Comparison of ENCODE assay signal across 16 cellular contexts in genomic region chr19:11204943-11205349, GRCh38. TPM values are rescaled to one million over a fixed set of nuclear protein-coding genes. Genes with fewer than 3 reads are reported as not detected.
DNase-seq lines count a peak whose midpoint lies in the region; ATAC-seq, FAIRE-seq and TF ChIP-seq lines count a peak whose summit lies in the region.
"Had no signal": no experiment of that assay in that cellular context is flagged by ENCODE, and none has a peak within 500 bp of the region (broad histone marks: within the 10 kb centered on the region; RNA-seq: fewer than 3 reads in every experiment).

No MANE protein-coding gene starts in this region.

- TF ChIP-seq CTCF in GM12878 (IDR thresholded peaks at IDR 0.05 in 2 of 3, conservative IDR thresholded peaks at IDR 0.05 in 1 of 3; ENCODE audit: control insufficient read depth in 2 of 3, extremely low read depth in 1 of 3, insufficient read depth in 1 of 3, low read depth in 3 of 3, low read length in 3 of 3) (no peak), tibial nerve (IDR thresholded peaks at IDR 0.05) (no peak)

- SMC1A ChIA-PET in GM12878 (lab: Charles Lee; ENCODE audit: uncharacterized antibody, unreplicated experiment): interaction anchor here (0.9 to 1.9 kb wide), 6 partner anchors 50 to 169 kb away, joined by 3 to 10 read pairs (median 6); partner anchors contain the start of gene SPC24

- intact Hi-C loops in GM12878 (cut with micrococcal nuclease; ENCODE audit: unreplicated experiment): loop anchor here (2.0 to 5.0 kb wide), 3 partner anchors 78 to 268 kb away; no protein-coding TSS in a partner anchor

- RAD21 ChIA-PET in GM12878 (lab: Charles Lee; ENCODE audit: unreplicated experiment): interaction anchor here (0.6 to 1.8 kb wide), 8 partner anchors 50 to 244 kb away, joined by 3 to 13 read pairs (median 3); partner anchors contain the start of genes SMARCA4 and SPC24

- H3K27me3 Mint-ChIP-seq in activated CD4-positive, alpha-beta memory T cell treated with anti-CD3 and anti-CD28 coated beads, Interleukin-2, amount 10 ng/mL, durations not matched to agents 7 days and 5 days: peaks cover 3% of the 10 kb centered on the region

- TF ChIP-seq EP300 in GM12878 (IDR thresholded peaks at IDR 0.05; ENCODE audit: borderline replicate concordance in 1 of 2, control insufficient read depth in 1 of 2, low read depth in 2 of 2, low read length in 2 of 2) (no peak), tibial nerve (IDR thresholded peaks at IDR 0.05) (peak in 1 of 2 donors; percentile 51)

- no peak overlapping the region for H3K4me3 Mint-ChIP-seq in activated CD4-positive, alpha-beta memory T cell treated with anti-CD3 and anti-CD28 coated beads, Interleukin-2, amount 10 ng/mL, durations not matched to agents 7 days and 5 days

- no peaks in the 10 kb centered on the region for H3K79me2 ChIP-seq in GM12878 (ENCODE audit: control insufficient read depth, insufficient read depth, low read length)
- H3K79me2 ChIP-seq: parathyroid adenoma had no signal

- in situ Hi-C loops in GM12878 (cut with MboI): loop anchor here (5.0 kb wide), 1 partner anchor 168 kb away; no protein-coding TSS in a partner anchor

- H3K9me3 ChIP-seq in GM12878 (replicated peaks; ENCODE audit: control insufficient read depth, insufficient read depth, low read length) (no peaks in the 10 kb centered on the region; the same call in 2 of the 3 replicates), tibial nerve (no peaks in the 10 kb centered on the region)

- no peaks in the 10 kb centered on the region for H3K27me3 ChIP-seq in GM12878 (replicated peaks in 1 of 2; ENCODE audit: control insufficient read depth in 2 of 2, insufficient read depth in 2 of 2, low read length in 1 of 2)
- no peaks in the 10 kb centered on the region for H3K27me3 ChIP-seq in tibial nerve

- no peaks in the 10 kb centered on the region for H3K4me1 Mint-ChIP-seq in activated CD4-positive, alpha-beta memory T cell treated with anti-CD3 and anti-CD28 coated beads, Interleukin-2, amount 10 ng/mL, durations not matched to agents 7 days and 5 days

- H3K4me1 ChIP-seq in GM12878 (ENCODE audit: control insufficient read depth, insufficient read depth, low read length) (peaks cover 11% of the 10 kb centered on the region), tibial nerve (peaks cover 0 to 47% (median 18%) of the 10 kb centered on the region in 4 donors)
- H3K4me1 ChIP-seq: parathyroid adenoma had no signal

- H3K27ac ChIP-seq in GM12878 (ENCODE audit: control insufficient read depth, insufficient read depth): no peak overlapping the region
- peak overlapping the region; percentile 70 to 96 (median 89) for H3K27ac ChIP-seq in tibial nerve
- H3K27ac ChIP-seq: parathyroid adenoma had no signal

- no peak overlapping the region for H3K9ac ChIP-seq in GM12878 (ENCODE audit: control insufficient read depth, insufficient read depth, low read length)
- H3K9ac ChIP-seq: parathyroid adenoma had no signal

- TF ChIP-seq POLR2A in GM12878 (IDR thresholded peaks at IDR 0.05; ENCODE audit: low read depth, low read length): no peak
- no peak for TF ChIP-seq POLR2A in tibial nerve (IDR thresholded peaks at IDR 0.05)

- peak; percentile 56 for DNase-seq in KG1 (lab: John Stamatoyannopoulos, UW)
- peak; percentile 26 for DNase-seq in GM12878 (ENCODE audit: low read depth, low spot score)
- DNase-seq in left lobe of liver (ENCODE audit: low spot score): peak; percentile 73
- no peak for DNase-seq in tibial nerve (ENCODE audit: low spot score in 2 of 2)
- DNase-seq in SIG-M5 treated with dmso at 0.1 percent for 504 hours (lab: John Stamatoyannopoulos, UW; ENCODE audit: unreplicated experiment): no peak
- no peak for DNase-seq in midbrain (lab: John Stamatoyannopoulos, UW)
- DNase-seq in activated CD4-positive, CD25-positive, alpha-beta regulatory T cell treated with anti-CD3 and anti-CD28 coated beads, Interleukin-2, amount 50 U/mL, for 72 hours: no peak
- no peak for DNase-seq in activated CD4-positive, alpha-beta memory T cell treated with anti-CD3 and anti-CD28 coated beads, Interleukin-2, amount 10 ng/mL, durations not matched to agents 7 days and 5 days
- DNase-seq: activated CD4-positive, CD25-positive, alpha-beta regulatory T cell; Calu3; caudate nucleus; left colon; NCI-H187 had no signal

- POLR2A ChIA-PET in GM12878 (lab: Charles Lee): interaction anchor here (1.4 kb wide), 1 partner anchor 218 kb away, joined by 3 read pairs; no protein-coding TSS in a partner anchor
- POLR2A ChIA-PET in activated CD4-positive, alpha-beta memory T cell treated with anti-CD3 and anti-CD28 coated beads, Interleukin-2, amount 10 ng/mL, durations not matched to agents 7 days and 5 days (lab: Charles Lee): no interaction called here

- 19% methylated on average over 5 of the region's 5 CpGs for WGBS in GM12878 (ENCODE audit: insufficient coverage, insufficient replicate concordance, low lambda C conversion rate, missing lambda C conversion rate)
- 24 to 35% methylated on average over 5 of the region's 5 CpGs for WGBS in tibial nerve, 2 donors

- H3K9me3 Mint-ChIP-seq in activated CD4-positive, alpha-beta memory T cell treated with anti-CD3 and anti-CD28 coated beads, Interleukin-2, amount 10 ng/mL, durations not matched to agents 7 days and 5 days: peaks cover under 1% of the 10 kb centered on the region

- no peak for TF ChIP-seq RAD21 in GM12878 (IDR thresholded peaks at IDR 0.05; ENCODE audit: insufficient read depth, low read depth, low read length)

- H3K36me3 ChIP-seq in GM12878 (ENCODE audit: control insufficient read depth in 2 of 2, insufficient read depth in 2 of 2, low read length in 1 of 2): no peaks in the 10 kb centered on the region
- H3K36me3 ChIP-seq in tibial nerve: peaks cover 0 to 35% (median 0%) of the 10 kb centered on the region in 3 donors

- no peak overlapping the region for H3K4me3 ChIP-seq in GM12878
- no peak overlapping the region for H3K4me3 ChIP-seq in tibial nerve

- H4K20me1 ChIP-seq in GM12878 (ENCODE audit: control insufficient read depth, insufficient read depth): no peaks in the 10 kb centered on the region

- BruUV-seq in GM12878 (replicated peaks; lab: Mats Ljungman, UMichigan): no TSS peak

- no peak overlapping the region for H3K4me2 ChIP-seq in GM12878 (ENCODE audit: control insufficient read depth, insufficient read depth)

- no peak overlapping the region for H2AFZ ChIP-seq in GM12878 (ENCODE audit: control insufficient read depth, low read depth, low read length)
- H2AFZ ChIP-seq: parathyroid adenoma had no signal

- CTCF ChIA-PET in GM12878 (lab: Yijun Ruan, JAX): interaction anchor here (0.7 to 3.6 kb wide), 14 partner anchors 9 to 332 kb away, joined by 3 to 25 read pairs (median 4); no protein-coding TSS in a partner anchor
- CTCF ChIA-PET in activated CD4-positive, alpha-beta memory T cell treated with anti-CD3 and anti-CD28 coated beads, Interleukin-2, amount 10 ng/mL, durations not matched to agents 7 days and 5 days (lab: Charles Lee): interaction anchor here (0.8 to 2.1 kb wide), 3 partner anchors 58 to 169 kb away, joined by 3 to 8 read pairs (median 7); no protein-coding TSS in a partner anchor

- H3K27ac Mint-ChIP-seq in activated CD4-positive, alpha-beta memory T cell treated with anti-CD3 and anti-CD28 coated beads, Interleukin-2, amount 10 ng/mL, durations not matched to agents 7 days and 5 days: no peak overlapping the region
- H3K27ac Mint-ChIP-seq: activated T-helper 2 cell treated with anti-CD3 and anti-CD28 coated beads, Interferon-gamma antibody, Interleukin-2, Interleukin-4, amounts not matched to agents 10 μg/mL and 5 μg/mL and 100 μg/mL, durations not matched to agents 14 hours and 24 hours and 36 hours had no signal

- FAIRE-seq in GM12878 (lab: Jason Lieb, UNC): no peak

- no peaks in the 10 kb centered on the region for H3K36me3 Mint-ChIP-seq in activated CD4-positive, alpha-beta memory T cell treated with anti-CD3 and anti-CD28 coated beads, Interleukin-2, amount 10 ng/mL, durations not matched to agents 7 days and 5 days (ENCODE audit: low read depth)

- peak; percentile 44 for ATAC-seq in GM12878
- peak; percentile 29 for ATAC-seq in left lobe of liver
- ATAC-seq: left colon had no signal

RNA-seq across cellular contexts. Expression of gene KANK2, which starts 7.6 kb away (rescaled TPM):
- total RNA-seq in GM12878 (2013; cell fraction: nucleolus; rRNA removed): 23.9 and 26.1 TPM in 2 replicates
- total RNA-seq in GM12878 (2014; rRNA removed) (25.9 and 28.2 TPM in 2 replicates), GM12878 (2014; rRNA removed; fragmentation: Illumina TruSeq; extraction: Trizol) (17.4 and 18.9 TPM in 2 replicates), GM12878 (2021) (31.9 and 32.9 TPM in 2 replicates), left lobe of liver (61.1 TPM), tibial nerve (100 to 1,000 TPM; 355 to 752 (median 582) TPM)
- 10.1 TPM for polyA plus RNA-seq in GM12878 (2011; ENCODE audit: low read depth)
- polyA plus RNA-seq in GM12878 (2011; rRNA removed) (5.4 and 10.8 TPM in 2 replicates), GM12878 (2014; fragmentation: Illumina TruSeq; extraction: Trizol) (21.9 and 33.0 TPM in 2 replicates), GM12878 (2014; fragmentation: Nextera tagmentation; extraction: Ambion mirVana) (1 to 10 TPM; 4.9 to 7.3 TPM), GM12878 (2014; rRNA removed) (19.4 and 23.3 TPM in 2 replicates), GM12878 (2016; fragmentation: Nextera tagmentation; extraction: Ambion mirVana) (10 to 100 TPM; 17.1 to 23.2 TPM)
- 15.1 and 19.4 TPM in 2 replicates for polyA plus RNA-seq in GM12878 (2011; cell fraction: cytosol; rRNA removed)
- polyA plus RNA-seq in GM12878 (2011; cell fraction: nucleus; rRNA removed): 7.4 and 12.1 TPM in 2 replicates
- 13.4 and 16.1 TPM in 2 replicates for polyA plus RNA-seq in GM12878 (2012)
- polyA minus RNA-seq in GM12878 (2011; rRNA and poly(A)+ RNA removed): 10.5 and 23.3 TPM in 2 replicates
- 9.1 and 13.2 TPM in 2 replicates for polyA minus RNA-seq in GM12878 (2011; cell fraction: cytosol; rRNA and poly(A)+ RNA removed)
- polyA minus RNA-seq in GM12878 (2011; cell fraction: nucleus; rRNA and poly(A)+ RNA removed): 2.2 and 6.3 TPM in 2 replicates
- total RNA-seq in activated CD4-positive, alpha-beta memory T cell treated with anti-CD3 and anti-CD28 coated beads, Interleukin-2, amount 10 ng/mL, durations not matched to agents 7 days and 5 days: 1 to 10 TPM; 2.3 to 2.8 TPM

RNA-seq across cellular contexts. Expression of gene ANGPTL8, which starts 34.5 kb away (rescaled TPM):
- total RNA-seq in GM12878 (2013; cell fraction: nucleolus; rRNA removed): not detected in 2 replicates
- total RNA-seq in GM12878 (2014; rRNA removed) (not detected in 2 replicates), GM12878 (2014; rRNA removed; fragmentation: Illumina TruSeq; extraction: Trizol) (not detected in 2 replicates), GM12878 (2021) (not detected in 2 replicates), left lobe of liver (202 TPM), tibial nerve (10 to 100 TPM in 2 of 4 donors, 1 to 10 TPM in 1, not detected in 1; 2.0 to 13.2 (median 10.8) TPM)
- polyA plus RNA-seq in GM12878 (2011; ENCODE audit: low read depth): not detected
- polyA plus RNA-seq in GM12878 (2011; rRNA removed) (not detected in 2 replicates), GM12878 (2014; fragmentation: Illumina TruSeq; extraction: Trizol) (not detected in 2 replicates), GM12878 (2014; fragmentation: Nextera tagmentation; extraction: Ambion mirVana) (not detected), GM12878 (2014; rRNA removed) (not detected in 2 replicates), GM12878 (2016; fragmentation: Nextera tagmentation; extraction: Ambion mirVana) (not detected)
- not detected in 2 replicates for polyA plus RNA-seq in GM12878 (2011; cell fraction: cytosol; rRNA removed)
- polyA plus RNA-seq in GM12878 (2011; cell fraction: nucleus; rRNA removed): not detected in 2 replicates
- polyA plus RNA-seq in GM12878 (2012): not detected in 2 replicates
- polyA minus RNA-seq in GM12878 (2011; rRNA and poly(A)+ RNA removed): not detected in 2 replicates
- polyA minus RNA-seq in GM12878 (2011; cell fraction: cytosol; rRNA and poly(A)+ RNA removed): not detected in 2 replicates
- not detected in 2 replicates for polyA minus RNA-seq in GM12878 (2011; cell fraction: nucleus; rRNA and poly(A)+ RNA removed)
- not detected for total RNA-seq in activated CD4-positive, alpha-beta memory T cell treated with anti-CD3 and anti-CD28 coated beads, Interleukin-2, amount 10 ng/mL, durations not matched to agents 7 days and 5 days
- total RNA-seq: activated T-helper 2 cell treated with anti-CD3 and anti-CD28 coated beads, Interferon-gamma antibody, Interleukin-2, Interleukin-4, amounts not matched to agents 10 μg/mL and 5 μg/mL and 100 μg/mL, durations not matched to agents 14 hours and 24 hours and 36 hours; Calu3; HT1080; left colon had no signal

RNA-seq across cellular contexts. Expression of gene SPC24, which starts 49.4 kb away (rescaled TPM):
- total RNA-seq in GM12878 (2013; cell fraction: nucleolus; rRNA removed): 7.9 and 10.3 TPM in 2 replicates
- total RNA-seq in GM12878 (2014; rRNA removed) (69.3 and 70.8 TPM in 2 replicates), GM12878 (2014; rRNA removed; fragmentation: Illumina TruSeq; extraction: Trizol) (43.4 and 47.0 TPM in 2 replicates), GM12878 (2021) (59.1 and 65.0 TPM in 2 replicates), left lobe of liver (0.81 TPM), tibial nerve (10 to 100 TPM in 1 of 4 donors, 1 to 10 TPM in 3; 2.6 to 20.4 (median 4.4) TPM)
- polyA plus RNA-seq in GM12878 (2011; ENCODE audit: low read depth): 15.4 TPM
- polyA plus RNA-seq in GM12878 (2011; rRNA removed) (22.0 and 25.6 TPM in 2 replicates), GM12878 (2014; fragmentation: Illumina TruSeq; extraction: Trizol) (17.0 and 18.1 TPM in 2 replicates), GM12878 (2014; fragmentation: Nextera tagmentation; extraction: Ambion mirVana) (10 to 100 TPM in 1 of 2 experiments, 1 to 10 TPM in 1; 9.4 to 18.4 TPM), GM12878 (2014; rRNA removed) (34.4 and 55.4 TPM in 2 replicates), GM12878 (2016; fragmentation: Nextera tagmentation; extraction: Ambion mirVana) (10 to 100 TPM; 65.3 to 72.6 TPM)
- polyA plus RNA-seq in GM12878 (2011; cell fraction: cytosol; rRNA removed): 27.5 and 36.4 TPM in 2 replicates
- polyA plus RNA-seq in GM12878 (2011; cell fraction: nucleus; rRNA removed): 28.5 and 31.1 TPM in 2 replicates
- polyA plus RNA-seq in GM12878 (2012): 18.4 and 22.6 TPM in 2 replicates
- polyA minus RNA-seq in GM12878 (2011; rRNA and poly(A)+ RNA removed): 50.6 and 56.3 TPM in 2 replicates
- 27.4 and 31.9 TPM in 2 replicates for polyA minus RNA-seq in GM12878 (2011; cell fraction: cytosol; rRNA and poly(A)+ RNA removed)
- 8.1 and 16.5 TPM in 2 replicates for polyA minus RNA-seq in GM12878 (2011; cell fraction: nucleus; rRNA and poly(A)+ RNA removed)
- total RNA-seq in activated CD4-positive, alpha-beta memory T cell treated with anti-CD3 and anti-CD28 coated beads, Interleukin-2, amount 10 ng/mL, durations not matched to agents 7 days and 5 days: 10 to 100 TPM; 68.2 to 72.1 TPM

RNA-seq across cellular contexts. Expression of gene DOCK6, which starts 57.4 kb away (rescaled TPM):
- 83.2 and 86.5 TPM in 2 replicates for total RNA-seq in GM12878 (2013; cell fraction: nucleolus; rRNA removed)
- total RNA-seq in GM12878 (2014; rRNA removed) (5.0 TPM in 2 replicates), GM12878 (2014; rRNA removed; fragmentation: Illumina TruSeq; extraction: Trizol) (2.9 and 3.1 TPM in 2 replicates), GM12878 (2021) (23.2 and 24.8 TPM in 2 replicates), left lobe of liver (30.0 TPM), tibial nerve (10 to 100 TPM; 37.5 to 92.7 (median 49.2) TPM)
- polyA plus RNA-seq in GM12878 (2011; ENCODE audit: low read depth): 13.6 TPM
- polyA plus RNA-seq in GM12878 (2011; rRNA removed) (3.0 and 5.8 TPM in 2 replicates), GM12878 (2014; fragmentation: Illumina TruSeq; extraction: Trizol) (0.84 and 2.8 TPM in 2 replicates), GM12878 (2014; fragmentation: Nextera tagmentation; extraction: Ambion mirVana) (1 to 10 TPM in 1 of 2 experiments, under 1 TPM in 1; 0.76 to 1.8 TPM), GM12878 (2014; rRNA removed) (9.4 and 10.4 TPM in 2 replicates), GM12878 (2016; fragmentation: Nextera tagmentation; extraction: Ambion mirVana) (1 to 10 TPM; 4.5 to 5.4 TPM)
- 7.0 and 7.5 TPM in 2 replicates for polyA plus RNA-seq in GM12878 (2011; cell fraction: cytosol; rRNA removed)
- 46.5 and 55.2 TPM in 2 replicates for polyA plus RNA-seq in GM12878 (2011; cell fraction: nucleus; rRNA removed)
- polyA plus RNA-seq in GM12878 (2012): 14.6 and 17.2 TPM in 2 replicates
- 6.1 and 11.0 TPM in 2 replicates for polyA minus RNA-seq in GM12878 (2011; rRNA and poly(A)+ RNA removed)
- 6.9 and 9.2 TPM in 2 replicates for polyA minus RNA-seq in GM12878 (2011; cell fraction: cytosol; rRNA and poly(A)+ RNA removed)
- polyA minus RNA-seq in GM12878 (2011; cell fraction: nucleus; rRNA and poly(A)+ RNA removed): 9.7 and 12.2 TPM in 2 replicates
- under 1 TPM; 0.35 to 0.68 TPM for total RNA-seq in activated CD4-positive, alpha-beta memory T cell treated with anti-CD3 and anti-CD28 coated beads, Interleukin-2, amount 10 ng/mL, durations not matched to agents 7 days and 5 days

Comparison
In these comparisons a context has a peak if more than half of its experiments do, and no peak if none do; other contexts are left out.
1. DNase-seq: peak in KG1 (single experiment), GM12878 (single experiment) and left lobe of liver (single experiment); none in tibial nerve (0 of 2), SIG-M5 treated with dmso at 0.1 percent for 504 hours (single experiment), midbrain (single experiment), activated CD4-positive, CD25-positive, alpha-beta regulatory T cell treated with anti-CD3 and anti-CD28 coated beads, Interleukin-2, amount 50 U/mL, for 72 hours (single experiment) and activated CD4-positive, alpha-beta memory T cell treated with anti-CD3 and anti-CD28 coated beads, Interleukin-2, amount 10 ng/mL, durations not matched to agents 7 days and 5 days (single experiment).
2. RNA of gene KANK2, which starts 7.6 kb away (total RNA-seq): 355 to 752 TPM in tibial nerve, 61.1 TPM in left lobe of liver (single experiment) and 17.4 to 32.9 TPM in GM12878; 2.3 to 2.8 TPM in activated CD4-positive, alpha-beta memory T cell treated with anti-CD3 and anti-CD28 coated beads, Interleukin-2, amount 10 ng/mL, durations not matched to agents 7 days and 5 days; every median in the first group is over 4 times any median in the second.
3. RNA of gene ANGPTL8, which starts 34.5 kb away (total RNA-seq): 202 TPM in left lobe of liver (single experiment); 2.0 to 13.2 TPM in tibial nerve, not detected in GM12878 and not detected in activated CD4-positive, alpha-beta memory T cell treated with anti-CD3 and anti-CD28 coated beads, Interleukin-2, amount 10 ng/mL, durations not matched to agents 7 days and 5 days; every median in the first group is over 10 times any median in the second.